In the genomic region with DNA sequence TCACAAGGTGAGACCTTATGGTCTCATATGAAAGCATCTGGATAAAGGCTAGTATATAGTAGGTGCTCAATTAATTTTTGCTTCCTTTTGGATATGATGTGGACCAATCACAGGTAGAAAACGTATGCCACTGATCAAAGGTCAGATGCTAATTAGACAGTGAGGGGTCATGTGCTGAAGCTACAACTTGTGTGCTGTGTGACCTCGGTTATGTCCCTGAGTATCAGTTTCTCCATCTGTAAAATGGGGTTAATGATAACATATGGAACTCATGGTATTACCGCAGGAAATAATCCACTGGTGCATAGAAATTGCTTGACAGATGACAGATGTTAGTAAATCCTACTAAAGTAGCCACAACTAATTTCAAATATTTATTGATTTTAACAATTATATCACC, we compare ENCODE assay signal across 24 cellular contexts.
DNase-seq lines count a peak whose midpoint lies in the region; ATAC-seq, FAIRE-seq and TF ChIP-seq lines count a peak whose summit lies in the region.
"Had no signal": no experiment of that assay in that cellular context is flagged by ENCODE, and none has a peak within 500 bp of the region (broad histone marks: within the 10 kb centered on the region; RNA-seq: fewer than 3 reads in every experiment).

No MANE protein-coding gene starts in this region.

- H3K27me3 ChIP-seq in HepG2 (ENCODE audit: control insufficient read depth in 1 of 2, insufficient read depth in 2 of 2, low read length in 2 of 2) = no peaks in the 10 kb centered on the region
- no peaks in the 10 kb centered on the region for H3K27me3 ChIP-seq in right lobe of liver
- peaks cover 4 to 24% of the 10 kb centered on the region in 2 experiments; a peak in 3 of 5 replicates for H3K27me3 ChIP-seq in K562 (ENCODE audit: control insufficient read depth in 2 of 2, insufficient read depth in 2 of 2, low read length in 2 of 2)
- H3K27me3 ChIP-seq: BLaER1 had no signal

- H3K79me2 ChIP-seq in HepG2 (ENCODE audit: insufficient read depth, low read length) = no peaks in the 10 kb centered on the region
- no peaks in the 10 kb centered on the region for H3K79me2 ChIP-seq in K562 (ENCODE audit: control insufficient read depth, insufficient read depth, low read length)

- no peak overlapping the region for H3K9ac ChIP-seq in HepG2 (ENCODE audit: insufficient read depth, low read depth, low read length)
- H3K9ac ChIP-seq in K562 (ENCODE audit: insufficient read depth in 1 of 2, low read depth in 2 of 2, low read length in 2 of 2) = no peak overlapping the region
- H3K9ac ChIP-seq: BLaER1 had no signal

- no peak overlapping the region for H2AFZ ChIP-seq in HepG2 (ENCODE audit: low read length)
- H2AFZ ChIP-seq in K562 (ENCODE audit: low read depth, low read length) = no peak overlapping the region

- CTCF ChIA-PET in HepG2 (lab: Yijun Ruan, JAX; ENCODE audit: low intra/inter-chr PET ratio, low total read pairs) (no interaction called here), K562 (lab: Yijun Ruan, JAX; ENCODE audit: low intra/inter-chr PET ratio) (no interaction called here)

- H3K4me3 ChIP-seq in HepG2 (replicated peaks in 1 of 3; ENCODE audit: insufficient read depth in 1 of 3, low read depth in 2 of 3, low read length in 3 of 3) (no peak overlapping the region), right lobe of liver (no peak overlapping the region), K562 (no peak overlapping the region)
- H3K4me3 ChIP-seq: BLaER1, GM12878 had no signal

- H4K20me1 ChIP-seq in HepG2 (ENCODE audit: insufficient read depth, low read length) (no peaks in the 10 kb centered on the region), K562 (replicated peaks; ENCODE audit: control insufficient read depth, insufficient read depth, low read length) (no peaks in the 10 kb centered on the region; the same call in 1 of the 2 replicates)
- H4K20me1 ChIP-seq: BLaER1 had no signal

- no peak for FAIRE-seq in HepG2 (lab: Jason Lieb, UNC)
- no peak for FAIRE-seq in K562 (lab: Jason Lieb, UNC)
- FAIRE-seq: GM12878, GM12892, GM18507 had no signal

- whole genome bisulfite sequencing in HepG2 (ENCODE audit: low lambda C conversion rate) = 91% methylated on average over 3 of the region's 3 CpGs
- 80% methylated on average over 3 of the region's 3 CpGs for WGBS in right lobe of liver (ENCODE audit: insufficient coverage, low coverage, low lambda C conversion rate, missing lambda C conversion rate)
- 0% methylated on average over 3 of the region's 3 CpGs for WGBS in K562 (ENCODE audit: insufficient coverage, low coverage, missing lambda C conversion rate)

- TF ChIP-seq CTCF in HepG2 (CRISPR knock-in tag; IDR thresholded peaks at IDR 0.05) = no peak
- no peak for TF ChIP-seq CTCF in right lobe of liver (IDR thresholded peaks at IDR 0.05)
- TF ChIP-seq CTCF in K562 (IDR thresholded peaks at IDR 0.05 in 2 of 3, conservative IDR thresholded peaks at IDR 0.05 in 1 of 3; ENCODE audit: insufficient read depth in 2 of 3, low read depth in 1 of 3, low read length in 3 of 3) = no peak

- no peak for DNase-seq in HepG2 (ENCODE audit: low spot score)
- DNase-seq in right lobe of liver = no peak
- no peak for DNase-seq in K562 (ENCODE audit: extremely low read depth in 1 of 4, low spot score in 3 of 4)
- DNase-seq in UCSD-AML1 (lab: John Stamatoyannopoulos, UW; ENCODE audit: unreplicated experiment) = no peak
- no peak for DNase-seq in KBM-7
- DNase-seq: ACHN; BE2C; C1 segment of cervical spinal cord; CD4-positive, alpha-beta memory T cell; CD4-positive, CD25-positive, alpha-beta regulatory T cell; CD8-positive, alpha-beta memory T cell; COR-L47; DMS 273 treated with DMSO at 0.1 percent for 48 hours; DMS153; DMS53; DMS79; DND-41; EL; GDM1 had no signal

- TF ChIP-seq POLR2A in HepG2 (IDR thresholded peaks at IDR 0.05; ENCODE audit: insufficient read depth in 1 of 2, low read depth in 2 of 2, low read length in 2 of 2) (no peak), right lobe of liver (IDR thresholded peaks at IDR 0.05) (no peak), K562 (conservative IDR thresholded peaks at IDR 0.05) (no peak)

- in situ Hi-C loops in HepG2 (cut with HindIII; ENCODE audit: extremely low pct_ligation_motif_present, low pct_unique_long_range_greater_than_20kb) = no loop called here
- in situ Hi-C loops in K562 (cut with MboI) = no loop called here
- in situ Hi-C loops in KBM-7 (cut with MboI; ENCODE audit: low pct_unique_long_range_greater_than_20kb, low sequenced_read_pairs) = no loop called here

- H3K4me1 ChIP-seq in HepG2 (ENCODE audit: insufficient read depth, low read length) = peaks cover 11% of the 10 kb centered on the region
- H3K4me1 ChIP-seq in right lobe of liver = peaks cover 0 to 12% (median 0%) of the 10 kb centered on the region in 4 donors
- H3K4me1 ChIP-seq in K562 (replicated peaks in 1 of 2; ENCODE audit: control insufficient read depth in 2 of 2, insufficient read depth in 2 of 2, low read length in 2 of 2) = peaks cover 0 to 3% of the 10 kb centered on the region in 2 experiments; a peak in 2 of 5 replicates
- H3K4me1 ChIP-seq: BE2C had no signal

- BruUV-seq in HepG2 (replicated peaks; lab: Mats Ljungman, UMichigan) (no TSS peak), K562 (replicated peaks; lab: Mats Ljungman, UMichigan) (no TSS peak)

- ATAC-seq in HepG2 (no peak), right lobe of liver (no peak), K562 (no peak)
- ATAC-seq: GM12878 had no signal

- H3K36me3 ChIP-seq in HepG2 (replicated peaks in 1 of 2; ENCODE audit: control insufficient read depth in 1 of 2, insufficient read depth in 2 of 2, low read length in 2 of 2) = peaks cover 0 to 20% of the 10 kb centered on the region in 2 experiments; a peak in 4 of 5 replicates
- H3K36me3 ChIP-seq in right lobe of liver = peaks cover 0 to 38% (median 13%) of the 10 kb centered on the region in 4 donors
- no peaks in the 10 kb centered on the region for H3K36me3 ChIP-seq in K562 (ENCODE audit: control insufficient read depth, insufficient read depth, low read length)
- H3K36me3 ChIP-seq: BE2C, BLaER1 had no signal

- H3K27ac ChIP-seq in HepG2 (ENCODE audit: extremely low read length, insufficient read depth, low read length) = no peak overlapping the region
- no peak overlapping the region for H3K27ac ChIP-seq in right lobe of liver
- no peak overlapping the region for H3K27ac ChIP-seq in K562 (ENCODE audit: extremely low read depth, low read depth, low read length)
- H3K27ac ChIP-seq: 22Rv1, BLaER1 had no signal

- no peaks in the 10 kb centered on the region for H3K9me3 ChIP-seq in HepG2 (ENCODE audit: low read length)
- no peaks in the 10 kb centered on the region for H3K9me3 ChIP-seq in right lobe of liver
- no peaks in the 10 kb centered on the region for H3K9me3 ChIP-seq in K562 (replicated peaks; ENCODE audit: control insufficient read depth, insufficient read depth, low read depth, low read length)
- H3K9me3 ChIP-seq: BE2C, BLaER1 had no signal

- no peak for TF ChIP-seq RAD21 in HepG2 (CRISPR knock-in tag; IDR thresholded peaks at IDR 0.05)
- TF ChIP-seq RAD21 in K562 (CRISPR knock-in tag; conservative IDR thresholded peaks at IDR 0.05 in 1 of 2, IDR thresholded peaks at IDR 0.05 in 1 of 2) = no peak

- intact Hi-C loops in HepG2 (cut with micrococcal nuclease; ENCODE audit: unreplicated experiment) = no loop called here
- intact Hi-C loops in right lobe of liver (cut with DNase I) = loop anchor here in 1 of 2 donors (10.0 kb wide), 1 partner anchor 59 kb away; a partner anchor contains a TSS
- intact Hi-C loops in K562 (cut with micrococcal nuclease) = loop anchor here (10.0 kb wide), 1 partner anchor 61 kb away; no protein-coding TSS in a partner anchor

- H3K9me1 ChIP-seq in K562 (ENCODE audit: control insufficient read depth, insufficient read depth, low read length) = no peaks in the 10 kb centered on the region

- TF ChIP-seq EP300 in HepG2 (IDR thresholded peaks at IDR 0.05; ENCODE audit: low read depth in 2 of 2, low read length in 2 of 2) (no peak), HepG2 (CRISPR knock-in tag; IDR thresholded peaks at IDR 0.05; ENCODE audit: borderline replicate concordance) (no peak), K562 (IDR thresholded peaks at IDR 0.05; ENCODE audit: low read length) (no peak)

- POLR2A ChIA-PET in HepG2 (lab: Yijun Ruan, JAX) (no interaction called here), K562 (lab: Yijun Ruan, JAX) (no interaction called here)

- H3K4me2 ChIP-seq in HepG2 (ENCODE audit: low read depth, low read length) (no peak overlapping the region), K562 (ENCODE audit: insufficient read depth, low read length) (no peak overlapping the region)
- H3K4me2 ChIP-seq: BLaER1 had no signal

TF ChIP-seq in HepG2, 621 proteins besides CTCF, POLR2A, EP300 and RAD21 (continues in another document):
- TF ChIP-seq POLR2G (IDR thresholded peaks at IDR 0.05; ENCODE audit: low read depth, low read length) (no peak), CHD4 (IDR thresholded peaks at IDR 0.05; ENCODE audit: borderline replicate concordance, low read length) (peak; percentile 66; the same call in 1 of the 2 replicates), FOXA1 (IDR thresholded peaks at IDR 0.05) (no peak), FOXA1 (CRISPR knock-in tag; IDR thresholded peaks at IDR 0.05) (no peak)
- TF ChIP-seq, protein P1, sequence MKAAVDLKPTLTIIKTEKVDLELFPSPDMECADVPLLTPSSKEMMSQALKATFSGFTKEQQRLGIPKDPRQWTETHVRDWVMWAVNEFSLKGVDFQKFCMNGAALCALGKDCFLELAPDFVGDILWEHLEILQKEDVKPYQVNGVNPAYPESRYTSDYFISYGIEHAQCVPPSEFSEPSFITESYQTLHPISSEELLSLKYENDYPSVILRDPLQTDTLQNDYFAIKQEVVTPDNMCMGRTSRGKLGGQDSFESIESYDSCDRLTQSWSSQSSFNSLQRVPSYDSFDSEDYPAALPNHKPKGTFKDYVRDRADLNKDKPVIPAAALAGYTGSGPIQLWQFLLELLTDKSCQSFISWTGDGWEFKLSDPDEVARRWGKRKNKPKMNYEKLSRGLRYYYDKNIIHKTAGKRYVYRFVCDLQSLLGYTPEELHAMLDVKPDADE (CRISPR knock-in tag; IDR thresholded peaks at IDR 0.05) = no peak

TF ChIP-seq in K562, 482 proteins besides CTCF, POLR2A, EP300 and RAD21 (continues in another document):
- TF ChIP-seq BRD9 (IDR thresholded peaks at IDR 0.05; ENCODE audit: low read depth, partially characterized antibody) (no peak), RBM22 (IDR thresholded peaks at IDR 0.05; ENCODE audit: low read depth, low read length, poor library complexity, severe bottlenecking) (no peak), MECOM (CRISPR knock-in tag; IDR thresholded peaks at IDR 0.05) (no peak)
